ENCODE assay signal across 8 cellular contexts in the genomic region with DNA sequence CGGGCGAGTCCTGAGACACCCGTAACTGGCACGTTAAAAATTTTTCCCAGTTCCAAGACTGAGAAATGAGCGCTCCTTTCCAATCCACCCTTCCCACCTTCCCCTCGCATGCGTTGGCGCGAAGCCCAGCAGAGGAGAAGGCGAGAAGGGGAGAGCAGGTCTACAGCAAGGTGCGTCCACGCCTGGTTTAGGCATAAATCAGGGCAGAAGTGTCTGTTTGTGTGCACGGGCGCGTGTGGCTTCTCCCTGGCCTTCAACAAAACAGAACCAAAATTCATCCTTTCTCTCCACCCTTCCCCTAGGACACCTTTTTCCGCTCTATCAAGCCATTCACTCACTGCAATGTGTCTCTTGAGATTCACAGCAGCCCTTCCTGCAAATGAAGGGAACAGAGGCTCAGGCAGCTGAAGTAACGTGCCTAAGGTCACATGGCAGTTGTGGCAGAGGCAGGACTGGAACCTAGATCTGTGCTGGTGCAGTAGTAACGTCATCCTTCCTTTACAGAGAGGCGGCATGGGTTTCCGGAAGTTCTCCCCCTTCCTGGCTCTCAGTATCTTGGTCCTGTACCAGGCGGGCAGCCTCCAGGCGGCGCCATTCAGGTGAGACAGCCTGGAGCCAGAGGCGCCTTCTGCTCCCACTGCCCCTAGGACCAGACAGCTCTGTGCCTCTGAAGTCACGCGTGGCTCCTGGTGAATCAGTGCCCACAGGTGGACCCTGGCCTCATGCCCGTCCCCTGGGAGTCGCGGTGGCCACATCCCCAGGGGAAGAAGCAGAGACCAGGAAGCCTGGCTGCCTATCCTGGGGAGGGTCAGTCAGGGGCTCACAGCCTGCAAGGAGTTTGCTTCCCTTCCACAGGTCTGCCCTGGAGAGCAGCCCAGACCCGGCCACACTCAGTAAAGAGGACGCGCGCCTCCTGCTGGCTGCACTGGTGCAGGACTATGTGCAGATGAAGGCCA. TPM values are rescaled to one million over a fixed set of nuclear protein-coding genes. Genes with fewer than 3 reads are reported as not detected.
A peak's percentile ranks its signal among the peaks of the same experiment; 100 is the strongest.
DNase-seq lines count a peak whose midpoint lies in the region; ATAC-seq, FAIRE-seq and TF ChIP-seq lines count a peak whose summit lies in the region.

No MANE protein-coding gene starts in this region.

- H3K14ac ChIP-seq in H1 (ENCODE audit: insufficient read length): no peak overlapping the region

- DNase-seq in CD1c-positive myeloid dendritic cell (ENCODE audit: extremely low spot score) (peak; percentile 63), NCI-H748 treated with DMSO at 0.1 percent for 48 hours (lab: John Stamatoyannopoulos, UW) (peak; percentile 91), H1 (ENCODE audit: low read depth in 1 of 2, low spot score in 2 of 2) (peak; percentile 73 to 98), mesendoderm (peak; percentile 96)
- peak; percentile 89 for DNase-seq in activated CD8-positive, alpha-beta T cell treated with anti-CD3 and anti-CD28 coated beads, Interleukin-2, amount 10 ng/mL, durations not matched to agents 7 days and 5 days
- DNase-seq in stimulated activated CD8-positive, alpha-beta memory T cell treated with anti-CD3 and anti-CD28 coated beads, Interleukin-15, amount 100 ng/mL, for 48 hours (ENCODE audit: low read depth in 2 of 2): peak; percentile 80 to 81

- no peak overlapping the region for H3K23ac ChIP-seq in H1 (ENCODE audit: insufficient read length)
- no peak overlapping the region for H3K23ac ChIP-seq in mesendoderm (ENCODE audit: low read length)

- H3K9ac ChIP-seq in H1 (replicated peaks in 1 of 4; ENCODE audit: extremely low read depth in 1 of 4, low read depth in 3 of 4, low read length in 3 of 4) (peak overlapping the region in 1 of 4 experiments; percentile 19; a peak in 1 of 7 replicates), mesendoderm (ENCODE audit: low read length) (peak overlapping the region; percentile 65)

- POLR2A ChIA-PET in activated CD8-positive, alpha-beta T cell treated with anti-CD3 and anti-CD28 coated beads, Interleukin-2, amount 10 ng/mL, durations not matched to agents 7 days and 5 days (lab: Charles Lee): interaction anchor here (0.9 to 1.3 kb wide), 3 partner anchors 44 to 166 kb away, joined by 3 read pairs; no protein-coding TSS in a partner anchor
- POLR2A ChIA-PET in H1 (lab: Charles Lee; ENCODE audit: partially characterized antibody): interaction anchor here (1.7 kb wide), 1 partner anchor 27 kb away, joined by 3 read pairs; no protein-coding TSS in a partner anchor

- 0 out of 2 replicates have a peak overlapping the region, but pooled peaks have one; percentile 6 for H2BK20ac ChIP-seq in H1 (ENCODE audit: low read length)

- H3K4me2 ChIP-seq in H1 (ENCODE audit: insufficient read depth in 1 of 2, low read depth in 2 of 2, low read length in 2 of 2) (peak overlapping the region; percentile 77 to 78), mesendoderm (ENCODE audit: low read length) (peak overlapping the region; percentile 64)

- peaks cover 7% of the 10 kb centered on the region for H3K9me3 Mint-ChIP-seq in activated CD8-positive, alpha-beta T cell treated with anti-CD3 and anti-CD28 coated beads, Interleukin-2, amount 10 ng/mL, durations not matched to agents 7 days and 5 days (ENCODE audit: insufficient read depth)

- peak; percentile 93 for ATAC-seq in GM19452 (IDR thresholded peaks at IDR 0.05; ENCODE audit: unreplicated experiment)
- peak; percentile 75 for ATAC-seq in HG03558 (IDR thresholded peaks at IDR 0.05; ENCODE audit: extremely low read depth, unreplicated experiment)
- peak; percentile 90 for ATAC-seq in activated CD8-positive, alpha-beta T cell treated with anti-CD3 and anti-CD28 coated beads, Interleukin-2, amount 10 ng/mL, durations not matched to agents 7 days and 5 days

- H3K79me1 ChIP-seq in H1 (ENCODE audit: low read depth, low read length): no peaks in the 10 kb centered on the region
- no peaks in the 10 kb centered on the region for H3K79me1 ChIP-seq in mesendoderm (ENCODE audit: low read length)

- peak overlapping the region; percentile 98 for H2AFZ ChIP-seq in H1 (ENCODE audit: low read length)

- H3K4me3 ChIP-seq in H1 (ENCODE audit: extremely low read depth in 1 of 4, insufficient read depth in 2 of 4, low read depth in 3 of 4, low read length in 4 of 4) (peak overlapping the region; percentile 40 to 68 (median 56)), mesendoderm (ENCODE audit: low read length) (no peak overlapping the region)

- H2BK12ac ChIP-seq in H1 (ENCODE audit: low read depth, low read length): peak overlapping the region; percentile 93; the same call in 1 of the 2 replicates

- CTCF ChIA-PET in activated CD8-positive, alpha-beta T cell treated with anti-CD3 and anti-CD28 coated beads, Interleukin-2, amount 10 ng/mL, durations not matched to agents 7 days and 5 days (lab: Charles Lee): interaction anchor here (0.7 to 6.5 kb wide), 40 partner anchors 10 to 585 kb away, joined by 3 to 196 read pairs (median 4); no protein-coding TSS in a partner anchor
- CTCF ChIA-PET in H1 (lab: Charles Lee; ENCODE audit: partially characterized antibody): interaction anchor here (0.6 to 7.1 kb wide), 60 partner anchors 9 to 1632 kb away, joined by 3 to 101 read pairs (median 4); a partner anchor contains a TSS

- TF ChIP-seq CTCF in H1 (IDR thresholded peaks at IDR 0.05; ENCODE audit: control extremely low read depth in 1 of 3, insufficient read depth in 1 of 3, low read depth in 1 of 3, low read length in 3 of 3): peak; percentile 78 to 93 (median 90)

- H3K4me1 Mint-ChIP-seq in activated CD8-positive, alpha-beta T cell treated with anti-CD3 and anti-CD28 coated beads, Interleukin-2, amount 10 ng/mL, durations not matched to agents 7 days and 5 days (ENCODE audit: low read depth): peaks cover 23% of the 10 kb centered on the region

- no peaks in the 10 kb centered on the region for H4K20me1 ChIP-seq in H1 (replicated peaks in 1 of 2; ENCODE audit: control insufficient read depth in 1 of 2, insufficient read depth in 2 of 2, low read length in 2 of 2)

- H3K18ac ChIP-seq in H1 (ENCODE audit: extremely low read depth, low read length) (peak overlapping the region; percentile 78; the same call in 1 of the 2 replicates), mesendoderm (ENCODE audit: low read length) (no peak overlapping the region)

- H3K36me3 ChIP-seq in H1 (ENCODE audit: control insufficient read depth in 2 of 4, insufficient read depth in 4 of 4, low read length in 3 of 4): no peaks in the 10 kb centered on the region
- H3K36me3 ChIP-seq in mesendoderm (ENCODE audit: control insufficient read depth, insufficient read depth, low read length): no peaks in the 10 kb centered on the region

- H2AK5ac ChIP-seq in H1 (ENCODE audit: low read depth, low read length) (no peak overlapping the region), mesendoderm (ENCODE audit: low read length) (no peak overlapping the region)

- H4K5ac ChIP-seq in H1 (ENCODE audit: insufficient read length, low read depth, low read length): no peak overlapping the region
- H4K5ac ChIP-seq in mesendoderm (ENCODE audit: low read length): no peak overlapping the region

- no peak overlapping the region for H3K27ac Mint-ChIP-seq in activated CD8-positive, alpha-beta T cell treated with anti-CD3 and anti-CD28 coated beads, Interleukin-2, amount 10 ng/mL, durations not matched to agents 7 days and 5 days

- peak overlapping the region; percentile 77; the same call in 1 of the 2 replicates for H4K8ac ChIP-seq in H1 (ENCODE audit: extremely low read depth, insufficient read depth, low read length)
- no peak overlapping the region for H4K8ac ChIP-seq in mesendoderm (ENCODE audit: low read depth, low read length)

- H3K23me2 ChIP-seq in H1 (ENCODE audit: low read depth, low read length): peaks cover 11% of the 10 kb centered on the region; the same call in 1 of the 2 replicates

- H3K4ac ChIP-seq in H1 (replicated peaks; ENCODE audit: insufficient read length, low read depth, low read length) (no peak overlapping the region), mesendoderm (ENCODE audit: low read depth, low read length) (no peak overlapping the region)

- H2BK15ac ChIP-seq in H1 (ENCODE audit: low read length) (peak overlapping the region; percentile 88; the same call in 1 of the 2 replicates), mesendoderm (replicated peaks; ENCODE audit: low read depth) (no peak overlapping the region)

- no peak for TF ChIP-seq POLR2A in H1 (IDR thresholded peaks at IDR 0.05; ENCODE audit: control extremely low read depth in 1 of 2, low read depth in 2 of 2, low read length in 2 of 2)

- FAIRE-seq in H1 (lab: Jason Lieb, UNC): peak; percentile 66

- peak overlapping the region; percentile 69 for H3K4me3 Mint-ChIP-seq in activated CD8-positive, alpha-beta T cell treated with anti-CD3 and anti-CD28 coated beads, Interleukin-2, amount 10 ng/mL, durations not matched to agents 7 days and 5 days

- no peaks in the 10 kb centered on the region for H3K36me3 Mint-ChIP-seq in activated CD8-positive, alpha-beta T cell treated with anti-CD3 and anti-CD28 coated beads, Interleukin-2, amount 10 ng/mL, durations not matched to agents 7 days and 5 days (ENCODE audit: low read depth)

- peaks cover 0 to 4% (median under 1%) of the 10 kb centered on the region in 4 experiments; a peak in 2 of 7 replicates for H3K4me1 ChIP-seq in H1 (replicated peaks in 1 of 4; ENCODE audit: control insufficient read depth in 3 of 4, insufficient read depth in 4 of 4, low read length in 3 of 4)
- H3K4me1 ChIP-seq in mesendoderm (ENCODE audit: control insufficient read depth, low read depth, low read length): peaks cover 3% of the 10 kb centered on the region

- peak overlapping the region; percentile 38 for H4K91ac ChIP-seq in H1 (replicated peaks; ENCODE audit: insufficient read length, low read length)

- H3K27me3 ChIP-seq in H1 (replicated peaks in 1 of 4; ENCODE audit: control insufficient read depth in 3 of 4, extremely low read depth in 1 of 4, insufficient read depth in 3 of 4, low read length in 3 of 4) (peaks cover 4 to 24% (median 20%) of the 10 kb centered on the region in 4 experiments), mesendoderm (ENCODE audit: insufficient read depth, low read length, poor library complexity) (no peaks in the 10 kb centered on the region)

- H3K27ac ChIP-seq in H1 (ENCODE audit: low read depth, low read length) (no peak overlapping the region; the same call in 1 of the 2 replicates), mesendoderm (ENCODE audit: low read depth, low read length) (no peak overlapping the region)

- peaks cover 14% of the 10 kb centered on the region for H3K27me3 Mint-ChIP-seq in activated CD8-positive, alpha-beta T cell treated with anti-CD3 and anti-CD28 coated beads, Interleukin-2, amount 10 ng/mL, durations not matched to agents 7 days and 5 days (ENCODE audit: low read depth)

- no peaks in the 10 kb centered on the region for H3K79me2 ChIP-seq in H1 (ENCODE audit: control insufficient read depth in 1 of 2, insufficient read depth in 2 of 2, low read length in 2 of 2)
- H3K79me2 ChIP-seq in mesendoderm (ENCODE audit: control insufficient read depth, insufficient read depth, low read length): no peaks in the 10 kb centered on the region

- TF ChIP-seq EP300 in H1 (IDR thresholded peaks at IDR 0.05; ENCODE audit: borderline replicate concordance in 1 of 2, low read depth in 2 of 2, low read length in 2 of 2): no peak

- peak; percentile 81 to 86 for TF ChIP-seq RAD21 in H1 (IDR thresholded peaks at IDR 0.05 in 1 of 2, conservative IDR thresholded peaks at IDR 0.05 in 1 of 2; ENCODE audit: low read depth in 2 of 2, low read length in 2 of 2)

- 26% methylated on average over 33 of the region's 33 CpGs; no CpG with 5 or more reads in 1 of the 2 experiments for WGBS in H1 (ENCODE audit: extremely low coverage in 1 of 2, insufficient coverage in 1 of 2, insufficient read length in 1 of 2, insufficient replicate concordance in 2 of 2, low coverage in 1 of 2, low lambda C conversion rate in 2 of 2, missing lambda C conversion rate in 1 of 2), 2 experiments
- WGBS in mesendoderm (ENCODE audit: extremely low coverage, insufficient coverage, low lambda C conversion rate): no CpG with 5 or more reads among the region's 33 CpGs

- H2BK5ac ChIP-seq in H1 (ENCODE audit: low read depth, low read length) (peak overlapping the region; percentile 66), mesendoderm (ENCODE audit: low read length) (no peak overlapping the region)

- no peak overlapping the region for H3K56ac ChIP-seq in H1 (replicated peaks; ENCODE audit: insufficient read length, low read depth, low read length)
- H3K56ac ChIP-seq in mesendoderm (ENCODE audit: low read length): peak overlapping the region; percentile 90

- H2BK120ac ChIP-seq in H1 (replicated peaks; ENCODE audit: low read depth, low read length): no peak overlapping the region
- H2BK120ac ChIP-seq in mesendoderm (ENCODE audit: low read depth, low read length): no peak overlapping the region

- peaks cover 0 to 6% of the 10 kb centered on the region in 2 experiments; a peak in 2 of 4 replicates for H3K9me3 ChIP-seq in H1 (ENCODE audit: insufficient read depth in 2 of 2, low read depth in 1 of 2, low read length in 1 of 2)

RNA-seq across cellular contexts. Expression of a gene that starts 1.1 kb away (rescaled TPM):
- total RNA-seq in activated CD8-positive, alpha-beta T cell treated with anti-CD3 and anti-CD28 coated beads, Interleukin-2, amount 10 ng/mL, durations not matched to agents 7 days and 5 days: under 1 TPM; 0.79 to 0.91 TPM
- total RNA-seq in H1 (2021; fragmentation: NEBNext Ultra II Directional; extraction: Animal tissue kit (Norgen Biotek cat#: 25700)): 3.0 and 3.7 TPM in 2 replicates
- 3.5 and 4.2 TPM in 2 replicates for polyA plus RNA-seq in H1 (2011; rRNA removed)
- polyA plus RNA-seq in H1 (2011; cell fraction: cytosol; rRNA removed): 4.2 TPM
- polyA plus RNA-seq in H1 (2011; cell fraction: nucleus; rRNA removed): 2.7 TPM
- 2.2 to 3.1 TPM (median 2.8 TPM) in 4 replicates for polyA plus RNA-seq in H1 (2012, experiment 1 of 2)
- 4.8 TPM for polyA plus RNA-seq in H1 (2012, experiment 2 of 2)
- polyA plus RNA-seq in H1 (2013, experiment 1 of 2): 1.7 TPM
- 1.8 TPM for polyA plus RNA-seq in H1 (2013, experiment 2 of 2)
- polyA minus RNA-seq in H1 (2011; rRNA and poly(A)+ RNA removed): 1.7 and 1.8 TPM in 2 replicates
- polyA minus RNA-seq in H1 (2011; cell fraction: cytosol; rRNA and poly(A)+ RNA removed): 1.1 TPM
- 7.3 TPM for polyA minus RNA-seq in H1 (2011; cell fraction: nucleus; rRNA and poly(A)+ RNA removed)
- polyA plus RNA-seq in mesendoderm (2013, experiment 1 of 2): 0.95 TPM
- polyA plus RNA-seq in mesendoderm (2013, experiment 2 of 2): 1.2 TPM

RNA-seq across cellular contexts. Expression of a gene that starts 40.2 kb away (rescaled TPM):
- under 1 TPM; 0.13 to 0.34 TPM for total RNA-seq in activated CD8-positive, alpha-beta T cell treated with anti-CD3 and anti-CD28 coated beads, Interleukin-2, amount 10 ng/mL, durations not matched to agents 7 days and 5 days
- total RNA-seq in H1 (2021; fragmentation: NEBNext Ultra II Directional; extraction: Animal tissue kit (Norgen Biotek cat#: 25700)): 0.44 and 0.58 TPM in 2 replicates
- 0.59 and 1.2 TPM in 2 replicates for polyA plus RNA-seq in H1 (2011; rRNA removed)
- 1.5 TPM for polyA plus RNA-seq in H1 (2011; cell fraction: cytosol; rRNA removed)
- 5.2 TPM for polyA plus RNA-seq in H1 (2011; cell fraction: nucleus; rRNA removed)
- polyA plus RNA-seq in H1 (2012, experiment 1 of 2): 0.26 to 0.70 TPM (median 0.47 TPM) in 4 replicates
- 0.43 TPM for polyA plus RNA-seq in H1 (2012, experiment 2 of 2)
- polyA plus RNA-seq in H1 (2013, experiment 1 of 2): 0.08 TPM
- polyA plus RNA-seq in H1 (2013, experiment 2 of 2): 0.24 TPM
- 0.78 and 1.3 TPM in 2 replicates for polyA minus RNA-seq in H1 (2011; rRNA and poly(A)+ RNA removed)
- polyA minus RNA-seq in H1 (2011; cell fraction: cytosol; rRNA and poly(A)+ RNA removed): not detected
- 1.7 TPM for polyA minus RNA-seq in H1 (2011; cell fraction: nucleus; rRNA and poly(A)+ RNA removed)
- polyA plus RNA-seq in mesendoderm (2013, experiment 1 of 2): 0.07 TPM
- 0.06 TPM for polyA plus RNA-seq in mesendoderm (2013, experiment 2 of 2)
